1 cellular context compared by ENCODE assay signal in the genomic region with DNA sequence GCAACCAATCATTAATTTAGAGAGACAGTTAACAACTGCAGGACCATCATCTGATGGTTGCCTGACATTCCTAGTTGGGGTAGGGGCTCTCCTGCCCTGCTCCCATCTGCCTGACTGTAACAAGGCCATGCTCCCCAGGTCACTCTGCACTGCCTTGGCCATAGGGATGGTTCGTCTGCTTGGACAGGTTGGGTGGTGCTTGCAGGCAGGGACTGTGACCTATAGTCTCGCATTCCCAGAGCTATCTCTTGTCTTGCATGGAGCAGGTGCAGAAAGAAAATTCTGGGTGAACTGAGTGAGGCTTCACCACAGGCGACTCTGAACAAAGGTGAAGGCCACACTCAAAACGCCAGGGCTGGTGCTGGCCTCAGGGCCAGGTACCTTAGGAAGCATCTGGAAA.
TF ChIP-seq lines count a peak whose summit lies in the region.

No MANE protein-coding gene starts in this region.

TF ChIP-seq in IMR-90, 13 proteins besides CTCF, POLR2A, EP300 and RAD21 (continued from another document):
- no peak for TF ChIP-seq MAZ (IDR thresholded peaks at IDR 0.05; ENCODE audit: borderline replicate concordance, low read depth, low read length)
- TF ChIP-seq RFX5 (IDR thresholded peaks at IDR 0.05; ENCODE audit: low read depth, low read length): no peak
- TF ChIP-seq, protein P1, sequence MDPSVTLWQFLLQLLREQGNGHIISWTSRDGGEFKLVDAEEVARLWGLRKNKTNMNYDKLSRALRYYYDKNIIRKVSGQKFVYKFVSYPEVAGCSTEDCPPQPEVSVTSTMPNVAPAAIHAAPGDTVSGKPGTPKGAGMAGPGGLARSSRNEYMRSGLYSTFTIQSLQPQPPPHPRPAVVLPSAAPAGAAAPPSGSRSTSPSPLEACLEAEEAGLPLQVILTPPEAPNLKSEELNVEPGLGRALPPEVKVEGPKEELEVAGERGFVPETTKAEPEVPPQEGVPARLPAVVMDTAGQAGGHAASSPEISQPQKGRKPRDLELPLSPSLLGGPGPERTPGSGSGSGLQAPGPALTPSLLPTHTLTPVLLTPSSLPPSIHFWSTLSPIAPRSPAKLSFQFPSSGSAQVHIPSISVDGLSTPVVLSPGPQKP (IDR thresholded peaks at IDR 0.05; ENCODE audit: borderline replicate concordance, low read depth, low read length): no peak
- TF ChIP-seq FOS (IDR thresholded peaks at IDR 0.05; ENCODE audit: low read depth, low read length): no peak
- TF ChIP-seq BHLHE40 (IDR thresholded peaks at IDR 0.05; ENCODE audit: low read depth, low read length): no peak
- TF ChIP-seq MAFK (IDR thresholded peaks at IDR 0.05; ENCODE audit: low read depth, low read length): no peak
- TF ChIP-seq CEBPB (IDR thresholded peaks at IDR 0.05; ENCODE audit: low read depth, low read length): no peak
